35 cellular contexts compared by ENCODE assay signal in the genomic region with DNA sequence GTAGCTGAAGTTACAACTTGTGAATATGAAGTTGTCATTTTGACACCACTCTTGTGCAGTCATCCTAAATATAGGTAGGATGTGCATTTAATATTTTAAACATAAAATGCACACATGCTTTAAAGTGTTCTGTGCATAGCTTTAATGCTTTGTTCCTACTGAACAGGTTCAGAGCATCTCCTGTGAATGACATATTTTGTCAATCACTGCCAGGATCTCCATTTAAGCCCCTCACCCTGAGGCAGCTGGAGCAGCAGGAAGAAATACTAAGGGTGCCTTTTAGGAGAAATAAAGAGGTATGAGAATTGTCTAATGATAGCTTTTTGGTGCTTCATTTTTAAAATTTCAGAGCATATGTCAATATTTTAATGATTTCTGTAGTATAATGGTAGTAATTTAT. TPM values are rescaled to one million over a fixed set of nuclear protein-coding genes. Genes with fewer than 3 reads are reported as not detected.
DNase-seq lines count a peak whose midpoint lies in the region; ATAC-seq, FAIRE-seq and TF ChIP-seq lines count a peak whose summit lies in the region.
"Had no signal": no experiment of that assay in that cellular context is flagged by ENCODE, and none has a peak within 500 bp of the region (broad histone marks: within the 10 kb centered on the region; RNA-seq: fewer than 3 reads in every experiment).

No MANE protein-coding gene starts in this region.

- CTCF ChIA-PET in OCI-LY7 (lab: Charles Lee; ENCODE audit: unreplicated experiment), result no interaction called here

- H4K20me1 ChIP-seq in OCI-LY7 (ENCODE audit: insufficient read depth, low read length), result no peaks in the 10 kb centered on the region
- H4K20me1 ChIP-seq in keratinocyte (ENCODE audit: control insufficient read depth, extremely low read depth, insufficient read depth, low read length), result no peaks in the 10 kb centered on the region
- no peaks in the 10 kb centered on the region for H4K20me1 ChIP-seq in neural cell (ENCODE audit: insufficient read depth)
- H4K20me1 ChIP-seq: BLaER1; BLaER1 treated with 17β-estradiol and CSF1 and Interleukin-3, amounts not matched to agents 10 nM and 100 nM had no signal

- DNase-seq in OCI-LY7 (ENCODE audit: low spot score) (no peak), T-helper 17 cell (no peak), keratinocyte (ENCODE audit: low read depth, low spot score) (no peak), natural killer cell (no peak), hypothalamus (lab: John Stamatoyannopoulos, UW) (no peak), OCI-M1 (lab: John Stamatoyannopoulos, UW) (no peak)
- DNase-seq: 8988T; ACHN; AML-193; BE2C; C1 segment of cervical spinal cord; Caco-2; Calu3; CD4-positive, alpha-beta memory T cell; CD4-positive, alpha-beta T cell; CD4-positive, CD25-positive, alpha-beta regulatory T cell; CD8-positive, alpha-beta memory T cell; CD8-positive, alpha-beta T cell; COR-L47; DMS 273 treated with DMSO at 0.1 percent for 48 hours; DMS153; DMS53; DMS79; DMS79 treated with DMSO at 0.1 percent for 48 hours; DND-41; EL had no signal

- TF ChIP-seq EP300 in neural cell (conservative IDR thresholded peaks at IDR 0.05; ENCODE audit: poor library complexity, severe bottlenecking), result peak; percentile 93

- H3K9me3 Mint-ChIP-seq in natural killer cell, result no peaks in the 10 kb centered on the region
- H3K9me3 Mint-ChIP-seq: CD14-positive monocyte; CD4-positive, alpha-beta memory T cell; CD4-positive, alpha-beta T cell; CD4-positive, CD25-positive, alpha-beta regulatory T cell; CD8-positive, alpha-beta memory T cell; CD8-positive, alpha-beta T cell had no signal

- ATAC-seq in T-helper 17 cell (no peak), natural killer cell (no peak), HG03439 (IDR thresholded peaks at IDR 0.05; ENCODE audit: unreplicated experiment) (no peak)
- ATAC-seq: A549; CD8-positive, alpha-beta T cell had no signal

- POLR2A ChIA-PET in OCI-LY7 (lab: Charles Lee), result interaction anchor here (1.0 kb wide), 1 partner anchor 43 kb away, joined by 3 read pairs; no protein-coding TSS in a partner anchor

- H3K9me2 ChIP-seq in OCI-LY7 (ENCODE audit: insufficient read depth, low read length) (no peaks in the 10 kb centered on the region), neural cell (ENCODE audit: insufficient read depth, low read length) (no peaks in the 10 kb centered on the region)

- no peaks in the 10 kb centered on the region for H3K27me3 ChIP-seq in keratinocyte (ENCODE audit: control insufficient read depth, extremely low read depth, insufficient read depth, low read length)
- H3K27me3 ChIP-seq in neural cell (ENCODE audit: insufficient read depth, low read depth, low read length), result no peaks in the 10 kb centered on the region
- H3K27me3 ChIP-seq: BE2C; BLaER1; BLaER1 treated with 17β-estradiol and CSF1 and Interleukin-3, amounts not matched to agents 10 nM and 100 nM had no signal

- H3K4me2 ChIP-seq in OCI-LY7 (ENCODE audit: low read length) (no peak overlapping the region), keratinocyte (ENCODE audit: control insufficient read depth, extremely low read depth, insufficient read depth, low read depth, low read length) (no peak overlapping the region), neural cell (ENCODE audit: low read length) (peak overlapping the region; percentile 25)
- H3K4me2 ChIP-seq: A549; BLaER1; BLaER1 treated with 17β-estradiol and CSF1 and Interleukin-3, amounts not matched to agents 10 nM and 100 nM had no signal

- peaks cover 78% of the 10 kb centered on the region for H3K36me3 ChIP-seq in OCI-LY7 (ENCODE audit: insufficient read depth, low read length)
- peaks cover 4 to 8% of the 10 kb centered on the region in 2 experiments for H3K36me3 ChIP-seq in keratinocyte (ENCODE audit: control insufficient read depth in 2 of 2, extremely low read depth in 1 of 2, insufficient read depth in 2 of 2, low read length in 2 of 2)
- peaks cover 3% of the 10 kb centered on the region for H3K36me3 ChIP-seq in neural cell (ENCODE audit: insufficient read depth, low read length)
- H3K36me3 ChIP-seq: BE2C had no signal

- no peak for TF ChIP-seq RAD21 in neural cell (conservative IDR thresholded peaks at IDR 0.05)

- H2AFZ ChIP-seq in OCI-LY7 (ENCODE audit: low read length), result no peak overlapping the region
- H2AFZ ChIP-seq in keratinocyte (ENCODE audit: control insufficient read depth, low read length), result no peak overlapping the region
- no peak overlapping the region for H2AFZ ChIP-seq in neural cell (ENCODE audit: low read depth, low read length)

- no peak overlapping the region for H3K9ac ChIP-seq in keratinocyte (ENCODE audit: control insufficient read depth, extremely low read depth, insufficient read depth, low read length)
- H3K9ac ChIP-seq in neural cell (ENCODE audit: low read length), result no peak overlapping the region
- H3K9ac ChIP-seq: BLaER1; BLaER1 treated with 17β-estradiol and CSF1 and Interleukin-3, amounts not matched to agents 10 nM and 100 nM had no signal

- H3K4me1 Mint-ChIP-seq in T-helper 17 cell (peaks cover 2% of the 10 kb centered on the region), natural killer cell (no peaks in the 10 kb centered on the region)
- H3K4me1 Mint-ChIP-seq: B cell, CD14-positive monocyte had no signal

- dilution Hi-C loops in keratinocyte (cut with MboI; ENCODE audit: extremely low pct_ligation_motif_present, low sequenced_read_pairs), result no loop called here

- TSS peak; percentile 16 for BruUV-seq in OCI-LY7 (replicated peaks; lab: Mats Ljungman, UMichigan)

- no peak for TF ChIP-seq CTCF in OCI-LY7 (conservative IDR thresholded peaks at IDR 0.05; ENCODE audit: low read length)
- TF ChIP-seq CTCF in keratinocyte (optimal IDR thresholded peaks at IDR 0.05 in 1 of 3, IDR thresholded peaks at IDR 0.05 in 1 of 3, conservative IDR thresholded peaks at IDR 0.05 in 1 of 3; ENCODE audit: extremely low read depth in 1 of 3, insufficient read depth in 2 of 3, low read length in 3 of 3), result no peak
- no peak for TF ChIP-seq CTCF in neural cell (IDR thresholded peaks at IDR 0.05; ENCODE audit: poor library complexity, severe bottlenecking)
- no peak for TF ChIP-seq CTCF in natural killer cell (IDR thresholded peaks at IDR 0.05)

- H3K9me3 ChIP-seq in OCI-LY7 (ENCODE audit: low read length) (no peaks in the 10 kb centered on the region), T-helper 17 cell (ENCODE audit: control insufficient read depth, low read length, poor library complexity, severe bottlenecking) (no peaks in the 10 kb centered on the region), keratinocyte (ENCODE audit: control insufficient read depth, low read depth, low read length) (no peaks in the 10 kb centered on the region), neural cell (ENCODE audit: low read length) (no peaks in the 10 kb centered on the region)
- H3K9me3 ChIP-seq: A549; BE2C; BLaER1; BLaER1 treated with 17β-estradiol and CSF1 and Interleukin-3, amounts not matched to agents 10 nM and 100 nM; Caco-2 had no signal

- H3K4me3 ChIP-seq in OCI-LY7 (ENCODE audit: low read depth, low read length, poor library complexity, severe bottlenecking) (no peak overlapping the region), keratinocyte (ENCODE audit: control insufficient read depth in 2 of 3, extremely low read depth in 1 of 3, insufficient read depth in 2 of 3, low read depth in 1 of 3, low read length in 3 of 3) (no peak overlapping the region), neural cell (ENCODE audit: low read length) (peak overlapping the region; percentile 26)
- H3K4me3 ChIP-seq: A549; BLaER1; BLaER1 treated with 17β-estradiol and CSF1 and Interleukin-3, amounts not matched to agents 10 nM and 100 nM had no signal

- intact Hi-C loops in OCI-LY7 (cut with micrococcal nuclease; ENCODE audit: unreplicated experiment) (no loop called here), natural killer cell (cut with micrococcal nuclease) (no loop called here)

- H3F3A ChIP-seq in neural cell (ENCODE audit: insufficient read depth, low read length, poor library complexity, severe bottlenecking), result no peaks in the 10 kb centered on the region

- peaks cover 13% of the 10 kb centered on the region for H3K36me3 Mint-ChIP-seq in T-helper 17 cell (ENCODE audit: low read depth)
- H3K36me3 Mint-ChIP-seq in natural killer cell, result peaks cover 12% of the 10 kb centered on the region

- H3K4me1 ChIP-seq in OCI-LY7 (ENCODE audit: insufficient read depth, low read length, poor library complexity, severe bottlenecking), result no peaks in the 10 kb centered on the region
- H3K4me1 ChIP-seq in keratinocyte (ENCODE audit: control insufficient read depth, extremely low read depth, insufficient read depth, low read length), result no peaks in the 10 kb centered on the region
- H3K4me1 ChIP-seq: A549, BE2C, BLaER1, Caco-2 had no signal

- no peaks in the 10 kb centered on the region for H3K79me2 ChIP-seq in OCI-LY7 (ENCODE audit: insufficient read depth, low read depth, low read length)
- H3K79me2 ChIP-seq in keratinocyte (ENCODE audit: control insufficient read depth, insufficient read depth, low read length), result no peaks in the 10 kb centered on the region
- no peaks in the 10 kb centered on the region for H3K79me2 ChIP-seq in neural cell (replicated peaks; ENCODE audit: insufficient read depth, low read length)

- H3K9me1 ChIP-seq in keratinocyte (ENCODE audit: control insufficient read depth, extremely low read depth, insufficient read depth, low read length), result no peaks in the 10 kb centered on the region

- H3K27ac Mint-ChIP-seq in T-helper 17 cell (peak overlapping the region; percentile 62), natural killer cell (no peak overlapping the region)
- H3K27ac Mint-ChIP-seq: B cell; CD4-positive, alpha-beta T cell; CD4-positive, CD25-positive, alpha-beta regulatory T cell; CD8-positive, alpha-beta T cell had no signal

- H3K4me3 Mint-ChIP-seq in T-helper 17 cell (no peak overlapping the region), natural killer cell (no peak overlapping the region)
- H3K4me3 Mint-ChIP-seq: B cell; CD14-positive monocyte; CD4-positive, alpha-beta memory T cell; CD4-positive, alpha-beta T cell; CD8-positive, alpha-beta memory T cell; CD8-positive, alpha-beta T cell had no signal

- H3K27ac ChIP-seq in OCI-LY7 (ENCODE audit: low read depth, low read length, poor library complexity, severe bottlenecking), result no peak overlapping the region
- H3K27ac ChIP-seq in keratinocyte (ENCODE audit: control insufficient read depth, insufficient read depth, low read length), result no peak overlapping the region
- peak overlapping the region; percentile 56 for H3K27ac ChIP-seq in neural cell (ENCODE audit: low read length)
- H3K27ac ChIP-seq: 22Rv1; A549; BLaER1; BLaER1 treated with 17β-estradiol and CSF1 and Interleukin-3, amounts not matched to agents 10 nM and 100 nM; C4-2B had no signal

- FAIRE-seq in keratinocyte (lab: Jason Lieb, UNC), result peak; percentile 5

- no peaks in the 10 kb centered on the region for H3K27me3 Mint-ChIP-seq in T-helper 17 cell
- no peaks in the 10 kb centered on the region for H3K27me3 Mint-ChIP-seq in natural killer cell (ENCODE audit: low read depth in 2 of 2)
- H3K27me3 Mint-ChIP-seq: B cell; CD4-positive, alpha-beta memory T cell; CD4-positive, alpha-beta T cell; CD4-positive, CD25-positive, alpha-beta regulatory T cell had no signal

RNA-seq across cellular contexts. Expression of gene ERLEC1, which starts 14.7 kb away (rescaled TPM):
- 22.7 and 26.9 TPM in 2 replicates for total RNA-seq in OCI-LY7 (2014; rRNA removed; shearing (Covaris generic))
- total RNA-seq in OCI-LY7 (2022), result 26.4 and 28.5 TPM in 2 replicates
- 10 to 100 TPM; 16.6 to 17.8 TPM for total RNA-seq in T-helper 17 cell
- 22.2 to 35.6 TPM (median 26.6 TPM) in 3 replicates for polyA plus RNA-seq in keratinocyte
- polyA plus RNA-seq in keratinocyte (2011; ENCODE audit: low read depth), result 44.4 TPM
- 20.0 and 39.0 TPM in 2 replicates for polyA plus RNA-seq in keratinocyte (2011; cell fraction: cytosol; rRNA removed)
- polyA plus RNA-seq in keratinocyte (2011; cell fraction: nucleus; rRNA removed), result 22.2 and 27.9 TPM in 2 replicates
- polyA plus RNA-seq in keratinocyte (2012; ENCODE audit: low replicate concordance), result 24.8 and 27.1 TPM in 2 replicates
- 3.9 to 11.5 TPM (median 5.7 TPM) in 3 replicates for polyA minus RNA-seq in keratinocyte
- polyA minus RNA-seq in keratinocyte (2011; cell fraction: cytosol; rRNA and poly(A)+ RNA removed), result 31.1 TPM
- 11.9 and 14.0 TPM in 2 replicates for polyA minus RNA-seq in keratinocyte (2011; cell fraction: nucleus; rRNA and poly(A)+ RNA removed)
- 88.6 and 89.6 TPM in 2 replicates for polyA plus RNA-seq in neural cell
- 91.9 and 101 TPM in 2 replicates for polyA minus RNA-seq in neural cell
- total RNA-seq in natural killer cell, result 10 to 100 TPM; 19.7 to 27.1 (median 21.7) TPM

RNA-seq across cellular contexts. Expression of gene ASB3, which starts 14.8 kb away (rescaled TPM):
- total RNA-seq in OCI-LY7 (2014; rRNA removed; shearing (Covaris generic)), result 25.0 and 26.4 TPM in 2 replicates
- total RNA-seq in OCI-LY7 (2022) (30.3 and 32.1 TPM in 2 replicates), T-helper 17 cell (10 to 100 TPM; 26.0 to 29.1 TPM), natural killer cell (10 to 100 TPM; 27.9 to 37.0 (median 29.6) TPM)
- polyA plus RNA-seq in keratinocyte (11.4 to 16.6 TPM (median 13.2 TPM) in 3 replicates), neural cell (54.3 and 60.4 TPM in 2 replicates)
- polyA plus RNA-seq in keratinocyte (2011; ENCODE audit: low read depth), result 4.9 TPM
- polyA plus RNA-seq in keratinocyte (2011; cell fraction: cytosol; rRNA removed), result 7.1 and 17.1 TPM in 2 replicates
- polyA plus RNA-seq in keratinocyte (2011; cell fraction: nucleus; rRNA removed), result 15.1 and 18.7 TPM in 2 replicates
- 7.5 and 7.7 TPM in 2 replicates for polyA plus RNA-seq in keratinocyte (2012; ENCODE audit: low replicate concordance)
- polyA minus RNA-seq in keratinocyte (5.1 to 19.9 TPM (median 14.1 TPM) in 3 replicates), neural cell (112 and 114 TPM in 2 replicates)
- 6.7 TPM for polyA minus RNA-seq in keratinocyte (2011; cell fraction: cytosol; rRNA and poly(A)+ RNA removed)
- polyA minus RNA-seq in keratinocyte (2011; cell fraction: nucleus; rRNA and poly(A)+ RNA removed), result 9.9 and 15.6 TPM in 2 replicates

RNA-seq across cellular contexts. Expression of gene CHAC2, which starts 33.9 kb away (rescaled TPM):
- total RNA-seq in OCI-LY7 (2014; rRNA removed; shearing (Covaris generic)), result 15.9 and 17.0 TPM in 2 replicates
- total RNA-seq in OCI-LY7 (2022) (13.7 and 13.9 TPM in 2 replicates), T-helper 17 cell (under 1 TPM; 0.42 to 0.76 TPM), natural killer cell (1 to 10 TPM in 2 of 3 donors, under 1 TPM in 1; 0.83 to 1.5 (median 1.4) TPM)
- polyA plus RNA-seq in keratinocyte (5.4 to 10.9 TPM (median 6.9 TPM) in 3 replicates), neural cell (6.3 and 7.7 TPM in 2 replicates)
- 1.6 TPM for polyA plus RNA-seq in keratinocyte (2011; ENCODE audit: low read depth)
- polyA plus RNA-seq in keratinocyte (2011; cell fraction: cytosol; rRNA removed), result 4.7 and 7.8 TPM in 2 replicates
- 2.2 and 3.9 TPM in 2 replicates for polyA plus RNA-seq in keratinocyte (2011; cell fraction: nucleus; rRNA removed)
- polyA plus RNA-seq in keratinocyte (2012; ENCODE audit: low replicate concordance), result 2.1 and 7.3 TPM in 2 replicates
- polyA minus RNA-seq in keratinocyte (0.76 to 2.0 TPM (median 1.4 TPM) in 3 replicates), neural cell (5.1 and 7.4 TPM in 2 replicates)
- polyA minus RNA-seq in keratinocyte (2011; cell fraction: cytosol; rRNA and poly(A)+ RNA removed), result 4.0 TPM
- polyA minus RNA-seq in keratinocyte (2011; cell fraction: nucleus; rRNA and poly(A)+ RNA removed), result 1.2 and 2.2 TPM in 2 replicates

RNA-seq across cellular contexts. Expression of gene GPR75, which starts 58.2 kb away (rescaled TPM):
- 3.0 and 4.8 TPM in 2 replicates for total RNA-seq in OCI-LY7 (2014; rRNA removed; shearing (Covaris generic))
- total RNA-seq in OCI-LY7 (2022) (4.5 and 5.7 TPM in 2 replicates), T-helper 17 cell (1 to 10 TPM; 1.8 to 2.7 TPM), natural killer cell (1 to 10 TPM; 3.8 to 4.9 (median 4.1) TPM)
- polyA plus RNA-seq in keratinocyte (2.1 to 2.7 TPM (median 2.2 TPM) in 3 replicates), neural cell (1.6 TPM in 2 replicates)
- 0.49 TPM for polyA plus RNA-seq in keratinocyte (2011; ENCODE audit: low read depth)
- polyA plus RNA-seq in keratinocyte (2011; cell fraction: cytosol; rRNA removed), result 0.22 and 0.60 TPM in 2 replicates
- polyA plus RNA-seq in keratinocyte (2011; cell fraction: nucleus; rRNA removed), result 11.8 and 13.2 TPM in 2 replicates
- 0.80 and 1.2 TPM in 2 replicates for polyA plus RNA-seq in keratinocyte (2012; ENCODE audit: low replicate concordance)
- polyA minus RNA-seq in keratinocyte (3.5 to 15.2 TPM (median 8.2 TPM) in 3 replicates), neural cell (4.9 and 5.8 TPM in 2 replicates)
- polyA minus RNA-seq in keratinocyte (2011; cell fraction: cytosol; rRNA and poly(A)+ RNA removed), result not detected
- 9.2 and 18.2 TPM in 2 replicates for polyA minus RNA-seq in keratinocyte (2011; cell fraction: nucleus; rRNA and poly(A)+ RNA removed)
- polyA plus RNA-seq: CD14-positive monocyte; CD4-positive, alpha-beta memory T cell; CD4-positive, CD25-positive, alpha-beta regulatory T cell; CD8-positive, alpha-beta memory T cell had no signal

Comparison
In these comparisons a context has a peak if more than half of its experiments do, and no peak if none do; other contexts are left out.
1. RNA of gene CHAC2, which starts 33.9 kb away (total RNA-seq): 13.7 to 17.0 TPM in OCI-LY7; 0.83 to 1.5 TPM in natural killer cell and 0.42 to 0.76 TPM in T-helper 17 cell; every median in the first group is over 4 times any median in the second.